ENCODE assay signal across 8 cellular contexts in the genomic region with DNA sequence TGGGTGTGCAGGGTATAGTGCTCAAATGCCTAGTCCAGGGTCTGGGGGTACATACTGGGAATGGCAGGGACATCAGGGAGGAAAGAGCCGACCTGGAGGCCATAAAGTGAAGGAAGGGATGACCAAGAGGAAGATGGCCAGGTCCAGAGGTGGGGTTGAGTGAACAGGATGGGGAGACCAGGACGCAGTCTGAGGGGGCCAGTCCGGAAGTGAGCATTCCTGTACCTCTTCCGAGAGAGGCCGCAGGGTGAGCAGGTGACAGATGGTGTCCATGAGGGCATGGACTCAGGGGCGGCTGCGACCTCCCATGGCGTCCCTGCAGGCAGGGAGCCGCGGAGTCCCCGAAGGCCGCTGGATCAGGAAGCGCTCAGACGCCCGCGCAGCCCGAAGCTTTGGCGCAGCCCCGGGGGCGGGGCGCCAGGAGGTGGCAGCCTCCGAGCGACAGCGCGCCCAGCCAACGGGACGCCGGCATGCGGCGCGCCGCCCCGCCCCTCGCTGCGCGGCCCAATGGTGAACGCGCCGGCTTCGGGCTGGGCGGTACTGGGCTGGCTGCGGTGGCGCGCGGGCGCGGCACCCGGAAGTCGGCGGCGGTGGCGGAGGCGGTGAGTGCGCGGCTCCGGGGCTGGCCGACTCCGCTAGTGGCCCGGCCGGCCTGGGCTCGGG. TPM values are rescaled to one million over a fixed set of nuclear protein-coding genes. Genes with fewer than 3 reads are reported as not detected.
A peak's percentile ranks its signal among the peaks of the same experiment; 100 is the strongest.
DNase-seq lines count a peak whose midpoint lies in the region; ATAC-seq and TF ChIP-seq lines count a peak whose summit lies in the region.

A gene with protein sequence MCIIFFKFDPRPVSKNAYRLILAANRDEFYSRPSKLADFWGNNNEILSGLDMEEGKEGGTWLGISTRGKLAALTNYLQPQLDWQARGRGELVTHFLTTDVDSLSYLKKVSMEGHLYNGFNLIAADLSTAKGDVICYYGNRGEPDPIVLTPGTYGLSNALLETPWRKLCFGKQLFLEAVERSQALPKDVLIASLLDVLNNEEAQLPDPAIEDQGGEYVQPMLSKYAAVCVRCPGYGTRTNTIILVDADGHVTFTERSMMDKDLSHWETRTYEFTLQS (plus strand): TSS at position 578 of the 663 bp plus-strand sequence. CDS start 15,689 bp downstream, outside the sequence.

- peak within 1 kb of the TSS; percentile 90 for H3K4me3 Mint-ChIP-seq in chondrocyte (ENCODE audit: unreplicated experiment)

- no peak for TF ChIP-seq CTCF in chondrocyte (IDR thresholded peaks at IDR 0.05)

- peak within 1 kb of the TSS; percentile 94 for H3K27ac Mint-ChIP-seq in chondrocyte (ENCODE audit: unreplicated experiment)

- no peaks in the 10 kb centered on the region for H3K36me3 Mint-ChIP-seq in chondrocyte (ENCODE audit: low read depth)

- H3K4me1 Mint-ChIP-seq in chondrocyte (ENCODE audit: low read depth) = peaks cover 18% of the 10 kb centered on the region

- ATAC-seq in GM19025 (IDR thresholded peaks at IDR 0.05; ENCODE audit: low read depth, unreplicated experiment) (peak; percentile 72), HG03354 (IDR thresholded peaks at IDR 0.05; ENCODE audit: poor library complexity, severe bottlenecking, unreplicated experiment) (peak; percentile 73)

- DNase-seq in AG08396 (ENCODE audit: low spot score) = peak; percentile 100
- DNase-seq in NCI-H510A treated with DMSO at 0.1 percent for 48 hours (lab: John Stamatoyannopoulos, UW) = peak; percentile 83
- peak; percentile 89 to 90 for DNase-seq in activated CD4-positive, alpha-beta T cell treated with anti-CD3 and anti-CD28 coated beads for 24 hours (ENCODE audit: low read depth in 2 of 2)
- DNase-seq in chondrocyte (ENCODE audit: low spot score) = no peak
- DNase-seq in kidney tubule cell (ENCODE audit: low spot score) = peak; percentile 91
- DNase-seq in stimulated activated CD4-positive, alpha-beta T cell treated with anti-CD3 and anti-CD28 coated beads, Interleukin-1b, Interleukin-23, amount 100 ng/mL, for 1 hour (ENCODE audit: low read depth in 2 of 2) = peak; percentile 85 to 87

- no peaks in the 10 kb centered on the region for H3K9me3 Mint-ChIP-seq in chondrocyte (ENCODE audit: low read depth)

- H3K27me3 Mint-ChIP-seq in chondrocyte (ENCODE audit: low read depth) = peaks cover 3% of the 10 kb centered on the region

RNA-seq across cellular contexts. Expression of the gene that starts here (rescaled TPM):
- 21.7 to 30.4 TPM (median 30.1 TPM) in 3 replicates for total RNA-seq in chondrocyte
